Comparison of ENCODE assay signal across 11 cellular contexts in the genomic region with DNA sequence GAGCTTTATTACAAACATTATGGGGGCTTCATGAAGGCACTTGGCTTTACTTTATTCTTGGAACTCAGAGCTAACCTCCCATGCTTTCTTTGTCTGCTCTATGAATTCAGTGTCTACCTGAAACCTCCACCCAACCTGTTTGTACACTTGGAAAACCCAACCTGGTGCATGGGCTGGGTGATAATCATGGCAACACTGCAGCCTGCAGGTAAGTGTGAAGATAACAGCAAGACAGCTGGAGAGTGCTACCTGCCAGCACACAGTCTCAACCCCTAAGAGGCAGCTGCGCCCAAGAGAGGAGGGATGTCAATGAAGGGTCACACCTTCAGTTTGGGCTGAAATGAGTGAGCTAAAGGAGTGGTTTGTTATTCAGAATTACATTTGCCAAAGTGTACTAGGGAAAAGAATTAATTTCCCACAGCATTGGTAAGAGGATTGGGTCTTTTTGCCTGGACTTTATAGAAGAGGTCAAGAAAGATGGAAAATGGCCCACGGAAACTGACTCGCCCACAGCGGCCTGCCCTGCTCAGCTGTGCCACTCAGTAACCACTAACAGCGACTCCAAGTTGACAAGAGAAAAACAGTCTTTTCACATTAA. TPM values are rescaled to one million over a fixed set of nuclear protein-coding genes. Genes with fewer than 3 reads are reported as not detected.
A peak's percentile ranks its signal among the peaks of the same experiment; 100 is the strongest.
DNase-seq lines count a peak whose midpoint lies in the region; ATAC-seq, FAIRE-seq and TF ChIP-seq lines count a peak whose summit lies in the region.
"Had no signal": no experiment of that assay in that cellular context is flagged by ENCODE, and none has a peak within 500 bp of the region (broad histone marks: within the 10 kb centered on the region; RNA-seq: fewer than 3 reads in every experiment).

No MANE protein-coding gene starts in this region.

- H3K36me3 ChIP-seq in K562 (ENCODE audit: control insufficient read depth, insufficient read depth, low read length) (no peaks in the 10 kb centered on the region), HepG2 (replicated peaks in 1 of 2; ENCODE audit: control insufficient read depth in 1 of 2, insufficient read depth in 2 of 2, low read length in 2 of 2) (no peaks in the 10 kb centered on the region), right atrium auricular region (no peaks in the 10 kb centered on the region)

- H3K79me2 ChIP-seq in K562 (ENCODE audit: control insufficient read depth, insufficient read depth, low read length) (no peaks in the 10 kb centered on the region), HepG2 (ENCODE audit: insufficient read depth, low read length) (no peaks in the 10 kb centered on the region)

- TF ChIP-seq POLR2A in K562 (conservative IDR thresholded peaks at IDR 0.05): no peak
- no peak for TF ChIP-seq POLR2A in HepG2 (IDR thresholded peaks at IDR 0.05; ENCODE audit: insufficient read depth in 1 of 2, low read depth in 2 of 2, low read length in 2 of 2)

- H3K27ac ChIP-seq in K562 (ENCODE audit: extremely low read depth, low read depth, low read length) (no peak overlapping the region), HepG2 (ENCODE audit: extremely low read length, insufficient read depth, low read length) (peak overlapping the region; percentile 73), right atrium auricular region (no peak overlapping the region)

- H3K4me3 ChIP-seq in K562 (no peak overlapping the region), HepG2 (replicated peaks in 1 of 3; ENCODE audit: insufficient read depth in 1 of 3, low read depth in 2 of 3, low read length in 3 of 3) (peak overlapping the region; percentile 20 to 65 (median 31); a peak in 4 of 6 replicates), right atrium auricular region (no peak overlapping the region)

- DNase-seq in AG09319 (ENCODE audit: extremely low read depth, low read depth): no peak
- peak; percentile 35 for DNase-seq in HK-2 (ENCODE audit: unreplicated experiment)
- peak in 1 of 4 experiments; percentile 22 for DNase-seq in K562 (ENCODE audit: extremely low read depth in 1 of 4, low spot score in 3 of 4)
- DNase-seq in HepG2 (ENCODE audit: low spot score): peak; percentile 90
- no peak for DNase-seq in right atrium auricular region (ENCODE audit: low spot score)
- no peak for DNase-seq in stimulated activated naive CD4-positive, alpha-beta T cell treated with Interleukin-2 at 50 U/mL for 16 hours (lab: John Stamatoyannopoulos, UW)
- no peak for DNase-seq in activated CD4-positive, alpha-beta T cell treated with anti-CD3 and anti-CD28 coated beads, Interleukin-2, amount 50 U/mL, for 48 hours
- DNase-seq: NCI-H1048 had no signal

- CTCF ChIA-PET in K562 (lab: Yijun Ruan, JAX; ENCODE audit: low intra/inter-chr PET ratio): interaction anchor here (0.6 kb wide), 1 partner anchor 101 kb away, joined by 3 read pairs; no protein-coding TSS in a partner anchor
- CTCF ChIA-PET in HepG2 (lab: Yijun Ruan, JAX; ENCODE audit: low intra/inter-chr PET ratio, low total read pairs): interaction anchor here (0.8 to 2.8 kb wide), 10 partner anchors 21 to 743 kb away, joined by 3 to 33 read pairs (median 10); partner anchors contain the start of gene FOXQ1

- H3K9me1 ChIP-seq in K562 (ENCODE audit: control insufficient read depth, insufficient read depth, low read length): no peaks in the 10 kb centered on the region

- no peak overlapping the region for H3K4me2 ChIP-seq in K562 (ENCODE audit: insufficient read depth, low read length)
- H3K4me2 ChIP-seq in HepG2 (ENCODE audit: low read depth, low read length): peak overlapping the region; percentile 88

- in situ Hi-C loops in K562 (cut with MboI): no loop called here
- in situ Hi-C loops in HepG2 (cut with HindIII; ENCODE audit: extremely low pct_ligation_motif_present, low pct_unique_long_range_greater_than_20kb): loop anchor here (5.0 kb wide), 1 partner anchor 424 kb away; no protein-coding TSS in a partner anchor

- TF ChIP-seq EP300 in K562 (IDR thresholded peaks at IDR 0.05; ENCODE audit: low read length) (no peak), HepG2 (IDR thresholded peaks at IDR 0.05; ENCODE audit: low read depth in 2 of 2, low read length in 2 of 2) (no peak), HepG2 (CRISPR knock-in tag; IDR thresholded peaks at IDR 0.05; ENCODE audit: borderline replicate concordance) (no peak)

- H3K4me1 ChIP-seq in K562 (replicated peaks in 1 of 2; ENCODE audit: control insufficient read depth in 2 of 2, insufficient read depth in 2 of 2, low read length in 2 of 2): no peaks in the 10 kb centered on the region
- peaks cover 48% of the 10 kb centered on the region for H3K4me1 ChIP-seq in HepG2 (ENCODE audit: insufficient read depth, low read length)
- H3K4me1 ChIP-seq in right atrium auricular region: no peaks in the 10 kb centered on the region

- H4K20me1 ChIP-seq in K562 (replicated peaks; ENCODE audit: control insufficient read depth, insufficient read depth, low read length) (no peaks in the 10 kb centered on the region), HepG2 (ENCODE audit: insufficient read depth, low read length) (no peaks in the 10 kb centered on the region)

- TF ChIP-seq RAD21 in K562 (CRISPR knock-in tag; conservative IDR thresholded peaks at IDR 0.05 in 1 of 2, IDR thresholded peaks at IDR 0.05 in 1 of 2) (peak in 1 of 2 experiments; percentile 45; a peak in 2 of 4 replicates), HepG2 (CRISPR knock-in tag; IDR thresholded peaks at IDR 0.05) (peak; percentile 98)

- TF ChIP-seq CTCF in AG09319 (IDR thresholded peaks at IDR 0.05; ENCODE audit: low read depth, low read length): peak; percentile 19
- TF ChIP-seq CTCF in K562 (IDR thresholded peaks at IDR 0.05 in 2 of 3, conservative IDR thresholded peaks at IDR 0.05 in 1 of 3; ENCODE audit: insufficient read depth in 2 of 3, low read depth in 1 of 3, low read length in 3 of 3): peak; percentile 5 to 21 (median 17); a peak in 1 of 6 replicates
- TF ChIP-seq CTCF in HepG2 (CRISPR knock-in tag; IDR thresholded peaks at IDR 0.05): peak; percentile 100
- TF ChIP-seq CTCF in right atrium auricular region (IDR thresholded peaks at IDR 0.05): no peak

- H3K9me3 ChIP-seq in K562 (replicated peaks; ENCODE audit: control insufficient read depth, insufficient read depth, low read depth, low read length): no peaks in the 10 kb centered on the region
- H3K9me3 ChIP-seq in HepG2 (ENCODE audit: low read length): no peaks in the 10 kb centered on the region
- no peaks in the 10 kb centered on the region for H3K9me3 ChIP-seq in right atrium auricular region

- BruUV-seq in K562 (replicated peaks; lab: Mats Ljungman, UMichigan) (no TSS peak), HepG2 (replicated peaks; lab: Mats Ljungman, UMichigan) (no TSS peak)

- no peak for FAIRE-seq in K562 (lab: Jason Lieb, UNC)
- FAIRE-seq in HepG2 (lab: Jason Lieb, UNC): peak; percentile 90
- FAIRE-seq: TTC549 had no signal

- ATAC-seq in K562 (peak; percentile 51; the same call in 1 of the 3 replicates), HepG2 (peak; percentile 92), HG03175 (IDR thresholded peaks at IDR 0.05; ENCODE audit: unreplicated experiment) (no peak)
- ATAC-seq: sciatic nerve had no signal

- H2AFZ ChIP-seq in K562 (ENCODE audit: low read depth, low read length) (no peak overlapping the region), HepG2 (ENCODE audit: low read length) (no peak overlapping the region)

- H3K27me3 ChIP-seq in K562 (ENCODE audit: control insufficient read depth in 2 of 2, insufficient read depth in 2 of 2, low read length in 2 of 2) (peaks cover 0 to 5% of the 10 kb centered on the region in 2 experiments; a peak in 2 of 5 replicates), HepG2 (ENCODE audit: control insufficient read depth in 1 of 2, insufficient read depth in 2 of 2, low read length in 2 of 2) (peaks cover 0 to 10% of the 10 kb centered on the region in 2 experiments; a peak in 1 of 5 replicates), right atrium auricular region (no peaks in the 10 kb centered on the region)

- H3K9ac ChIP-seq in K562 (ENCODE audit: insufficient read depth in 1 of 2, low read depth in 2 of 2, low read length in 2 of 2) (no peak overlapping the region), HepG2 (ENCODE audit: insufficient read depth, low read depth, low read length) (peak overlapping the region; percentile 61)

- POLR2A ChIA-PET in K562 (lab: Yijun Ruan, JAX): interaction anchor here (0.6 kb wide), 1 partner anchor 493 kb away, joined by 3 read pairs; no protein-coding TSS in a partner anchor
- POLR2A ChIA-PET in HepG2 (lab: Yijun Ruan, JAX): interaction anchor here (0.7 to 7.3 kb wide), 14 partner anchors 12 to 538 kb away, joined by 3 to 284 read pairs (median 30); partner anchors contain the start of gene FOXQ1

- 4% methylated on average over 5 of the region's 5 CpGs for WGBS in K562 (ENCODE audit: insufficient coverage, low coverage, missing lambda C conversion rate)
- WGBS in HepG2 (ENCODE audit: low lambda C conversion rate): 34% methylated on average over 5 of the region's 5 CpGs

- intact Hi-C loops in K562 (cut with micrococcal nuclease): no loop called here
- intact Hi-C loops in HepG2 (cut with micrococcal nuclease; ENCODE audit: unreplicated experiment): loop anchor here (1.0 kb wide), 3 partner anchors 424 to 614 kb away; no protein-coding TSS in a partner anchor

RNA-seq across cellular contexts. Expression of gene FOXQ1, which starts 24.4 kb away (rescaled TPM):
- not detected in 2 replicates for total RNA-seq in K562 (2011; cell fraction: chromatin; rRNA removed; ENCODE audit: low replicate concordance)
- total RNA-seq in K562 (2011; cell fraction: nucleolus; rRNA removed): not detected in 2 replicates
- not detected in 2 replicates for total RNA-seq in K562 (2011; cell fraction: nucleoplasm; rRNA removed)
- total RNA-seq in K562 (2014; rRNA removed): not detected in 2 replicates
- not detected in 2 replicates for total RNA-seq in K562 (2014; rRNA removed; fragmentation: Illumina TruSeq; extraction: Trizol)
- not detected in 2 replicates for total RNA-seq in K562 (2015; rRNA removed; fragmentation: Illumina TruSeq; extraction: Trizol)
- not detected in 2 replicates for total RNA-seq in K562 (2021)
- not detected in 2 replicates for polyA plus RNA-seq in K562 (2011; rRNA removed)
- polyA plus RNA-seq in K562 (2011; cell fraction: cytosol; rRNA removed): not detected in 2 replicates
- polyA plus RNA-seq in K562 (2011; cell fraction: nucleus; rRNA removed): not detected in 2 replicates
- polyA plus RNA-seq in K562 (2012): not detected in 2 replicates
- polyA plus RNA-seq in K562 (2014; fragmentation: Illumina TruSeq; extraction: Trizol): not detected in 2 replicates
- not detected for polyA plus RNA-seq in K562 (2014; fragmentation: Nextera tagmentation; extraction: Ambion mirVana)
- not detected in 2 replicates for polyA plus RNA-seq in K562 (2014; rRNA removed)
- not detected in 2 replicates for polyA minus RNA-seq in K562 (2011; rRNA and poly(A)+ RNA removed)
- polyA minus RNA-seq in K562 (2011; cell fraction: cytosol; rRNA and poly(A)+ RNA removed): 1.8 TPM in 1 of 2 replicates, not detected in the other
- 0.13 TPM in 1 of 2 replicates, not detected in the other for polyA minus RNA-seq in K562 (2011; cell fraction: nucleus; rRNA and poly(A)+ RNA removed)
- total RNA-seq in HepG2 (2016; rRNA removed; fragmentation: Illumina TruSeq; extraction: Trizol): 39.2 and 39.8 TPM in 2 replicates
- total RNA-seq in HepG2 (2016; cell fraction: cytosol; rRNA removed; fragmentation: Illumina TruSeq; extraction: Trizol; ENCODE audit: low read depth): 15.7 and 16.9 TPM in 2 replicates
- 33.8 and 40.6 TPM in 2 replicates for total RNA-seq in HepG2 (2016; cell fraction: insoluble cytoplasmic fraction; rRNA removed; fragmentation: Illumina TruSeq; extraction: Trizol)
- total RNA-seq in HepG2 (2016; cell fraction: membrane; rRNA removed; fragmentation: Illumina TruSeq; extraction: Trizol): 48.5 and 52.3 TPM in 2 replicates
- 33.3 and 37.9 TPM in 2 replicates for total RNA-seq in HepG2 (2016; cell fraction: nucleus; rRNA removed; fragmentation: Illumina TruSeq; extraction: Trizol)
- 25.3 and 35.2 TPM in 2 replicates for polyA plus RNA-seq in HepG2 (2011; rRNA removed)
- polyA plus RNA-seq in HepG2 (2011; cell fraction: cytosol; rRNA removed): 23.3 and 28.0 TPM in 2 replicates
- polyA plus RNA-seq in HepG2 (2011; cell fraction: nucleus; rRNA removed): 24.4 and 38.2 TPM in 2 replicates
- polyA plus RNA-seq in HepG2 (2012): 29.4 and 33.5 TPM in 2 replicates
- 14.0 and 20.5 TPM in 2 replicates for polyA plus RNA-seq in HepG2 (2016; cell fraction: cytosol; fragmentation: Illumina TruSeq; extraction: Trizol; ENCODE audit: low read depth)
- polyA plus RNA-seq in HepG2 (2016; cell fraction: insoluble cytoplasmic fraction; fragmentation: Illumina TruSeq; extraction: Trizol; ENCODE audit: low read depth): 80.2 and 86.7 TPM in 2 replicates
- polyA plus RNA-seq in HepG2 (2016; cell fraction: membrane; fragmentation: Illumina TruSeq; extraction: Trizol; ENCODE audit: low read depth): 44.4 and 57.9 TPM in 2 replicates
- 69.2 and 74.9 TPM in 2 replicates for polyA plus RNA-seq in HepG2 (2016; cell fraction: nucleus; fragmentation: Illumina TruSeq; extraction: Trizol; ENCODE audit: insufficient read depth, low read depth)
- 8.1 and 73.3 TPM in 2 replicates for polyA minus RNA-seq in HepG2 (2011; rRNA and poly(A)+ RNA removed; ENCODE audit: low replicate concordance)
- 46.4 and 59.0 TPM in 2 replicates for polyA minus RNA-seq in HepG2 (2011; cell fraction: cytosol; rRNA and poly(A)+ RNA removed)
- 48.1 and 66.8 TPM in 2 replicates for polyA minus RNA-seq in HepG2 (2011; cell fraction: nucleus; rRNA and poly(A)+ RNA removed)
- not detected for total RNA-seq in right atrium auricular region

RNA-seq across cellular contexts. Expression of gene FOXF2, which starts 53.0 kb away (rescaled TPM):
- total RNA-seq in K562 (2011; cell fraction: chromatin; rRNA removed; ENCODE audit: low replicate concordance): not detected in 2 replicates
- not detected in 2 replicates for total RNA-seq in K562 (2011; cell fraction: nucleolus; rRNA removed)
- not detected in 2 replicates for total RNA-seq in K562 (2011; cell fraction: nucleoplasm; rRNA removed)
- not detected in 2 replicates for total RNA-seq in K562 (2014; rRNA removed)
- total RNA-seq in K562 (2014; rRNA removed; fragmentation: Illumina TruSeq; extraction: Trizol): not detected in 2 replicates
- total RNA-seq in K562 (2015; rRNA removed; fragmentation: Illumina TruSeq; extraction: Trizol): not detected in 2 replicates
- not detected in 2 replicates for total RNA-seq in K562 (2021)
- not detected in 2 replicates for polyA plus RNA-seq in K562 (2011; rRNA removed)
- not detected in 2 replicates for polyA plus RNA-seq in K562 (2011; cell fraction: cytosol; rRNA removed)
- polyA plus RNA-seq in K562 (2011; cell fraction: nucleus; rRNA removed): not detected in 2 replicates
- polyA plus RNA-seq in K562 (2012): not detected in 2 replicates
- polyA plus RNA-seq in K562 (2014; fragmentation: Illumina TruSeq; extraction: Trizol): not detected in 2 replicates
- polyA plus RNA-seq in K562 (2014; fragmentation: Nextera tagmentation; extraction: Ambion mirVana): not detected
- not detected in 2 replicates for polyA plus RNA-seq in K562 (2014; rRNA removed)
- not detected in 2 replicates for polyA minus RNA-seq in K562 (2011; rRNA and poly(A)+ RNA removed)
- not detected in 2 replicates for polyA minus RNA-seq in K562 (2011; cell fraction: cytosol; rRNA and poly(A)+ RNA removed)
- polyA minus RNA-seq in K562 (2011; cell fraction: nucleus; rRNA and poly(A)+ RNA removed): not detected in 2 replicates
- not detected in 2 replicates for total RNA-seq in HepG2 (2016; rRNA removed; fragmentation: Illumina TruSeq; extraction: Trizol)
- not detected in 2 replicates for total RNA-seq in HepG2 (2016; cell fraction: cytosol; rRNA removed; fragmentation: Illumina TruSeq; extraction: Trizol; ENCODE audit: low read depth)
- total RNA-seq in HepG2 (2016; cell fraction: insoluble cytoplasmic fraction; rRNA removed; fragmentation: Illumina TruSeq; extraction: Trizol): not detected in 2 replicates
- total RNA-seq in HepG2 (2016; cell fraction: membrane; rRNA removed; fragmentation: Illumina TruSeq; extraction: Trizol): not detected in 2 replicates
- not detected in 2 replicates for total RNA-seq in HepG2 (2016; cell fraction: nucleus; rRNA removed; fragmentation: Illumina TruSeq; extraction: Trizol)
- polyA plus RNA-seq in HepG2 (2011; rRNA removed): not detected in 2 replicates
- 0.03 TPM in 2 replicates for polyA plus RNA-seq in HepG2 (2011; cell fraction: cytosol; rRNA removed)
- not detected in 2 replicates for polyA plus RNA-seq in HepG2 (2011; cell fraction: nucleus; rRNA removed)
- not detected in 2 replicates for polyA plus RNA-seq in HepG2 (2012)
- not detected in 2 replicates for polyA plus RNA-seq in HepG2 (2016; cell fraction: cytosol; fragmentation: Illumina TruSeq; extraction: Trizol; ENCODE audit: low read depth)
- not detected in 2 replicates for polyA plus RNA-seq in HepG2 (2016; cell fraction: insoluble cytoplasmic fraction; fragmentation: Illumina TruSeq; extraction: Trizol; ENCODE audit: low read depth)
- not detected in 2 replicates for polyA plus RNA-seq in HepG2 (2016; cell fraction: membrane; fragmentation: Illumina TruSeq; extraction: Trizol; ENCODE audit: low read depth)
- not detected in 2 replicates for polyA plus RNA-seq in HepG2 (2016; cell fraction: nucleus; fragmentation: Illumina TruSeq; extraction: Trizol; ENCODE audit: insufficient read depth, low read depth)
- 33.4 TPM in 1 of 2 replicates, not detected in the other for polyA minus RNA-seq in HepG2 (2011; rRNA and poly(A)+ RNA removed; ENCODE audit: low replicate concordance)
- polyA minus RNA-seq in HepG2 (2011; cell fraction: cytosol; rRNA and poly(A)+ RNA removed): 0.26 and 0.30 TPM in 2 replicates
- polyA minus RNA-seq in HepG2 (2011; cell fraction: nucleus; rRNA and poly(A)+ RNA removed): 0.13 TPM in 1 of 2 replicates, not detected in the other
- under 1 TPM in 1 of 2 donors, not detected in 1; 0.55 TPM for total RNA-seq in right atrium auricular region

Comparison
In these comparisons a context has a peak if more than half of its experiments do, and no peak if none do; other contexts are left out.
1. DNase-seq: peak in HK-2 (single experiment) and HepG2 (single experiment); none in AG09319 (single experiment), right atrium auricular region (single experiment), stimulated activated naive CD4-positive, alpha-beta T cell treated with Interleukin-2 at 50 U/mL for 16 hours (single experiment) and activated CD4-positive, alpha-beta T cell treated with anti-CD3 and anti-CD28 coated beads, Interleukin-2, amount 50 U/mL, for 48 hours (0 of 2).
2. CTCF ChIP-seq: peak in AG09319 (single experiment), K562 (3 of 3) and HepG2 (single experiment); none in right atrium auricular region (0 of 2).
3. H3K4me3 ChIP-seq: peak in HepG2 (3 of 3); none in K562 (single experiment) and right atrium auricular region (0 of 2).
4. RNA of gene FOXQ1, which starts 24.4 kb away (total RNA-seq): 15.7 to 52.3 TPM in HepG2; not detected in K562 and not detected in right atrium auricular region; every median in the first group is over 10 times any median in the second.